ENCODE assay signal across 1 cellular context in the genomic region with DNA sequence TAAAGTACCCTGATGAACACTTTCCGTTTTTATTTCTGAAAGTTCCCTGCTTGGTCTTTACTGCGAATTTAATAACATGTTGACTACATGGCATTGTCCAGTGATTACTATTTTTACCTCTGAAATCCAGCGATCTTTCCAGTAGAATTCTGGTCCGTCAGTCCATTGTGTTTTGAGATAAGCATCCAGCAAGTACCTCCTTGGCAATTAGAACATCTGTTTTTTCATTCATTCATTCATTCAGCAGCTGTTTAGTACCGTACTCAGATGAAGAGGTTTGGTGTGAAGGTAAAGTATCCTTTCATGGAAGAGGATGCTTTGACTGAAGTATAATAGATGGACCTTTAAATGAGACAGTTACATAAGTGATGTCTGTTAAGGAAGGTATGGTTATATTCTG.
TF ChIP-seq lines count a peak whose summit lies in the region.

No MANE protein-coding gene starts in this region.

TF ChIP-seq in GM23338, 12 proteins besides CTCF, POLR2A, EP300 and RAD21 (continued from another document):
- TF ChIP-seq, protein P1, sequence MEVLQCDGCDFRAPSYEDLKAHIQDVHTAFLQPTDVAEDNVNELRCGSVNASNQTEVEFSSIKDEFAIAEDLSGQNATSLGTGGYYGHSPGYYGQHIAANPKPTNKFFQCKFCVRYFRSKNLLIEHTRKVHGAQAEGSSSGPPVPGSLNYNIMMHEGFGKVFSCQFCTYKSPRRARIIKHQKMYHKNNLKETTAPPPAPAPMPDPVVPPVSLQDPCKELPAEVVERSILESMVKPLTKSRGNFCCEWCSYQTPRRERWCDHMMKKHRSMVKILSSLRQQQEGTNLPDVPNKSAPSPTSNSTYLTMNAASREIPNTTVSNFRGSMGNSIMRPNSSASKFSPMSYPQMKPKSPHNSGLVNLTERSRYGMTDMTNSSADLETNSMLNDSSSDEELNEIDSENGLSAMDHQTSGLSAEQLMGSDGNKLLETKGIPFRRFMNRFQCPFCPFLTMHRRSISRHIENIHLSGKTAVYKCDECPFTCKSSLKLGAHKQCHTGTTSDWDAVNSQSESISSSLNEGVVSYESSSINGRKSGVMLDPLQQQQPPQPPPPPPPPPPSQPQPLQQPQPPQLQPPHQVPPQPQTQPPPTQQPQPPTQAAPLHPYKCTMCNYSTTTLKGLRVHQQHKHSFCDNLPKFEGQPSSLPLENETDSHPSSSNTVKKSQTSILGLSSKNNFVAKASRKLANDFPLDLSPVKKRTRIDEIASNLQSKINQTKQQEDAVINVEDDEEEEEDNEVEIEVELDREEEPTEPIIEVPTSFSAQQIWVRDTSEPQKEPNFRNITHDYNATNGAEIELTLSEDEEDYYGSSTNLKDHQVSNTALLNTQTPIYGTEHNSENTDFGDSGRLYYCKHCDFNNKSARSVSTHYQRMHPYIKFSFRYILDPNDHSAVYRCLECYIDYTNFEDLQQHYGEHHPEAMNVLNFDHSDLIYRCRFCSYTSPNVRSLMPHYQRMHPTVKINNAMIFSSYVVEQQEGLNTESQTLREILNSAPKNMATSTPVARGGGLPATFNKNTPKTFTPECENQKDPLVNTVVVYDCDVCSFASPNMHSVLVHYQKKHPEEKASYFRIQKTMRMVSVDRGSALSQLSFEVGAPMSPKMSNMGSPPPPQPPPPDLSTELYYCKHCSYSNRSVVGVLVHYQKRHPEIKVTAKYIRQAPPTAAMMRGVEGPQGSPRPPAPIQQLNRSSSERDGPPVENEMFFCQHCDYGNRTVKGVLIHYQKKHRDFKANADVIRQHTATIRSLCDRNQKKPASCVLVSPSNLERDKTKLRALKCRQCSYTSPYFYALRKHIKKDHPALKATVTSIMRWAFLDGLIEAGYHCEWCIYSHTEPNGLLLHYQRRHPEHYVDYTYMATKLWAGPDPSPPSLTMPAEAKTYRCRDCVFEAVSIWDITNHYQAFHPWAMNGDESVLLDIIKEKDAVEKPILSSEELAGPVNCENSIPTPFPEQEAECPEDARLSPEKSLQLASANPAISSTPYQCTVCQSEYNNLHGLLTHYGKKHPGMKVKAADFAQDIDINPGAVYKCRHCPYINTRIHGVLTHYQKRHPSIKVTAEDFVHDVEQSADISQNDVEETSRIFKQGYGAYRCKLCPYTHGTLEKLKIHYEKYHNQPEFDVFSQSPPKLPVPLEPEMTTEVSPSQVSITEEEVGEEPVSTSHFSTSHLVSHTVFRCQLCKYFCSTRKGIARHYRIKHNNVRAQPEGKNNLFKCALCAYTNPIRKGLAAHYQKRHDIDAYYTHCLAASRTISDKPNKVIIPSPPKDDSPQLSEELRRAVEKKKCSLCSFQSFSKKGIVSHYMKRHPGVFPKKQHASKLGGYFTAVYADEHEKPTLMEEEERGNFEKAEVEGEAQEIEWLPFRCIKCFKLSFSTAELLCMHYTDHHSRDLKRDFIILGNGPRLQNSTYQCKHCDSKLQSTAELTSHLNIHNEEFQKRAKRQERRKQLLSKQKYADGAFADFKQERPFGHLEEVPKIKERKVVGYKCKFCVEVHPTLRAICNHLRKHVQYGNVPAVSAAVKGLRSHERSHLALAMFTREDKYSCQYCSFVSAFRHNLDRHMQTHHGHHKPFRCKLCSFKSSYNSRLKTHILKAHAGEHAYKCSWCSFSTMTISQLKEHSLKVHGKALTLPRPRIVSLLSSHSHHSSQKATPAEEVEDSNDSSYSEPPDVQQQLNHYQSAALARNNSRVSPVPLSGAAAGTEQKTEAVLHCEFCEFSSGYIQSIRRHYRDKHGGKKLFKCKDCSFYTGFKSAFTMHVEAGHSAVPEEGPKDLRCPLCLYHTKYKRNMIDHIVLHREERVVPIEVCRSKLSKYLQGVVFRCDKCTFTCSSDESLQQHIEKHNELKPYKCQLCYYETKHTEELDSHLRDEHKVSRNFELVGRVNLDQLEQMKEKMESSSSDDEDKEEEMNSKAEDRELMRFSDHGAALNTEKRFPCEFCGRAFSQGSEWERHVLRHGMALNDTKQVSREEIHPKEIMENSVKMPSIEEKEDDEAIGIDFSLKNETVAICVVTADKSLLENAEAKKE (CRISPR knock-in tag; IDR thresholded peaks at IDR 0.05), result no peak
- TF ChIP-seq JUNB (IDR thresholded peaks at IDR 0.05; ENCODE audit: unreplicated experiment), result no peak
- TF ChIP-seq STAT1 (IDR thresholded peaks at IDR 0.05; ENCODE audit: unreplicated experiment), result no peak
- TF ChIP-seq EZH2 (IDR thresholded peaks at IDR 0.05; ENCODE audit: low read depth, unreplicated experiment), result no peak
- TF ChIP-seq POLR2AphosphoS5 (IDR thresholded peaks at IDR 0.05; ENCODE audit: low read depth), result no peak
- no peak for TF ChIP-seq EZH2phosphoT487 (IDR thresholded peaks at IDR 0.05; ENCODE audit: unreplicated experiment)
- no peak for TF ChIP-seq ZNF331 (CRISPR knock-in tag; IDR thresholded peaks at IDR 0.05; ENCODE audit: low read depth)
- no peak for TF ChIP-seq ZNF114 (CRISPR knock-in tag; IDR thresholded peaks at IDR 0.05)
- no peak for TF ChIP-seq CREB1 (CRISPR knock-in tag; IDR thresholded peaks at IDR 0.05; ENCODE audit: low read depth)
- no peak for TF ChIP-seq NANOG (IDR thresholded peaks at IDR 0.05; ENCODE audit: borderline replicate concordance)
